ENCODE assay signal across 1 cellular context in the genomic region with DNA sequence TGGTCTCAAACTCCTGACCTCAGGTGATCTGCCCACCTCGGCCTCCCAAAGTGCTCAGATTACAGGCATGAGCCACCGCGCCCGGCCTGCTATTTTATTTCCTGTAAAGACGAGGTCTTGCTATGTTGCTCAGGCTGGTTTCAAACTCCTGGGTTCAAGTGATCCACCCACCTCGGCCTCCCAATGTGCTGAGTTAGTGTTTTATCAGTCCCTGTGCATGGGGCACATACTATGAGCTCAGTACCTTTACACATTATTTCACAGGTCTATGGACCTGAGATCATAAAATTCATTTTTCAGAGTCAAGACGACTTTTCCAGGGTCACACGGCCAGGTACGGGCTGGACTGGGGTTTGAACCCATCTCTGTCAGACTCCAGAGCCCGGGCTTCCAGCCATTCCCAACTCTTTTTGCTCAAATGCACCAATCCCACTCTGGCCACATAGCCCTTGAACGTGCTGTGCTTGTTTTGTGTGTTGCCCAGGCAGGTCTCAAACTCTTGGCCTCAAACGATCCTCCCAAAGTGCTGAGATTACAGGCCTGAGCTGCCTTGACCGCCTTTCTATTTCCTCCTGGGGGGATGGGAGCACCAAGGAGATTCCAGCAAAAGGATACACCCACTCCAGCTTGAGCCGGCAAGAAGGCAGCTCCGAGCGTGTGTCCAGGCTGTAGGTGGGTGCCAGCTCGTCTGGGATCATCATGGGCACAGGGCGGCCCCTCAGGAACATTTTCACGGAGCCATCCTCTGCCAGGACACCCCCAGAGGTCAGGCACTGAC.
TF ChIP-seq lines count a peak whose summit lies in the region.

No MANE protein-coding gene starts in this region.

TF ChIP-seq in K562, 482 proteins besides CTCF, POLR2A, EP300 and RAD21 (continued from another document):
- TF ChIP-seq, protein P1, sequence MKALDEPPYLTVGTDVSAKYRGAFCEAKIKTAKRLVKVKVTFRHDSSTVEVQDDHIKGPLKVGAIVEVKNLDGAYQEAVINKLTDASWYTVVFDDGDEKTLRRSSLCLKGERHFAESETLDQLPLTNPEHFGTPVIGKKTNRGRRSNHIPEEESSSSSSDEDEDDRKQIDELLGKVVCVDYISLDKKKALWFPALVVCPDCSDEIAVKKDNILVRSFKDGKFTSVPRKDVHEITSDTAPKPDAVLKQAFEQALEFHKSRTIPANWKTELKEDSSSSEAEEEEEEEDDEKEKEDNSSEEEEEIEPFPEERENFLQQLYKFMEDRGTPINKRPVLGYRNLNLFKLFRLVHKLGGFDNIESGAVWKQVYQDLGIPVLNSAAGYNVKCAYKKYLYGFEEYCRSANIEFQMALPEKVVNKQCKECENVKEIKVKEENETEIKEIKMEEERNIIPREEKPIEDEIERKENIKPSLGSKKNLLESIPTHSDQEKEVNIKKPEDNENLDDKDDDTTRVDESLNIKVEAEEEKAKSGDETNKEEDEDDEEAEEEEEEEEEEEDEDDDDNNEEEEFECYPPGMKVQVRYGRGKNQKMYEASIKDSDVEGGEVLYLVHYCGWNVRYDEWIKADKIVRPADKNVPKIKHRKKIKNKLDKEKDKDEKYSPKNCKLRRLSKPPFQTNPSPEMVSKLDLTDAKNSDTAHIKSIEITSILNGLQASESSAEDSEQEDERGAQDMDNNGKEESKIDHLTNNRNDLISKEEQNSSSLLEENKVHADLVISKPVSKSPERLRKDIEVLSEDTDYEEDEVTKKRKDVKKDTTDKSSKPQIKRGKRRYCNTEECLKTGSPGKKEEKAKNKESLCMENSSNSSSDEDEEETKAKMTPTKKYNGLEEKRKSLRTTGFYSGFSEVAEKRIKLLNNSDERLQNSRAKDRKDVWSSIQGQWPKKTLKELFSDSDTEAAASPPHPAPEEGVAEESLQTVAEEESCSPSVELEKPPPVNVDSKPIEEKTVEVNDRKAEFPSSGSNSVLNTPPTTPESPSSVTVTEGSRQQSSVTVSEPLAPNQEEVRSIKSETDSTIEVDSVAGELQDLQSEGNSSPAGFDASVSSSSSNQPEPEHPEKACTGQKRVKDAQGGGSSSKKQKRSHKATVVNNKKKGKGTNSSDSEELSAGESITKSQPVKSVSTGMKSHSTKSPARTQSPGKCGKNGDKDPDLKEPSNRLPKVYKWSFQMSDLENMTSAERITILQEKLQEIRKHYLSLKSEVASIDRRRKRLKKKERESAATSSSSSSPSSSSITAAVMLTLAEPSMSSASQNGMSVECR (CRISPR knock-in tag; IDR thresholded peaks at IDR 0.05) = no peak
- TF ChIP-seq TBP (optimal IDR thresholded peaks at IDR 0.05; ENCODE audit: low read depth, low read length) = no peak
